ENCODE assay signal across 24 cellular contexts in the genomic region with DNA sequence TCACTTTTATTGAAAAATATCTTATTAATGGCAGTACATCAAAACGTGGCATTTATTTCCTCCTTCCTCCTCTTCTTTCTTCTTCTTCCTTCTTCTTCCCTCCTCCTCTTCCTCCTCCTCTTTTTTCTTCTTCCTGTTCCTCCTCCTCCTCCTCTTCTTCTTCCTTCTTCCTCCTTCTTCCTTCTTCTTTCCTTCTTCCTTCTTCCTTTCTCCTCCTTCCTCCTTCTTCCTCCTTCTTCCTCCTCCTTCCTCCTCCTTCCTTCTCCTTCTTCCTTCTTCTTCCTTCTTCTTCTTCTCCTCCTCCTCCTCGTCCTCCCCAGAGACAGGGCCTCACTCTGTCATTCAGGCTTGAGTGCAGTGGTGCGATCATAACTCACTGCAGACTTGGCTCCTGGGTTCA.
"Had no signal": no experiment of that assay in that cellular context is flagged by ENCODE, and none has a peak within 500 bp of the region (broad histone marks: within the 10 kb centered on the region; RNA-seq: fewer than 3 reads in every experiment).

No MANE protein-coding gene starts in this region.

- H3K4me3 Mint-ChIP-seq: activated CD8-positive, alpha-beta memory T cell treated with anti-CD3 and anti-CD28 coated beads, Interleukin-2, amount 10 ng/mL, durations not matched to agents 7 days and 5 days; activated CD8-positive, alpha-beta T cell treated with anti-CD3 and anti-CD28 coated beads, Interleukin-2, amount 10 ng/mL, durations not matched to agents 7 days and 5 days; activated naive CD4-positive, alpha-beta T cell treated with anti-CD3 and anti-CD28 coated beads for 36 hours; activated naive CD8-positive, alpha-beta T cell treated with anti-CD3 and anti-CD28 coated beads for 36 hours; memory B cell; naive thymus-derived CD8-positive, alpha-beta T cell had no signal

- H3K27ac Mint-ChIP-seq: activated CD8-positive, alpha-beta memory T cell treated with anti-CD3 and anti-CD28 coated beads, Interleukin-2, amount 10 ng/mL, durations not matched to agents 7 days and 5 days; activated CD8-positive, alpha-beta T cell treated with anti-CD3 and anti-CD28 coated beads, Interleukin-2, amount 10 ng/mL, durations not matched to agents 7 days and 5 days; activated naive CD4-positive, alpha-beta T cell treated with anti-CD3 and anti-CD28 coated beads for 36 hours; activated naive CD8-positive, alpha-beta T cell treated with anti-CD3 and anti-CD28 coated beads for 36 hours; memory B cell had no signal

- H3K36me3 Mint-ChIP-seq: activated CD8-positive, alpha-beta memory T cell treated with anti-CD3 and anti-CD28 coated beads, Interleukin-2, amount 10 ng/mL, durations not matched to agents 7 days and 5 days; memory B cell; naive thymus-derived CD8-positive, alpha-beta T cell had no signal

- H3K27me3 Mint-ChIP-seq: memory B cell, progenitor cell of endocrine pancreas had no signal

- ATAC-seq: activated CD8-positive, alpha-beta memory T cell treated with anti-CD3 and anti-CD28 coated beads, Interleukin-2, amount 10 ng/mL, durations not matched to agents 7 days and 5 days; activated CD8-positive, alpha-beta T cell treated with anti-CD3 and anti-CD28 coated beads, Interleukin-2, amount 10 ng/mL, durations not matched to agents 7 days and 5 days; gastrocnemius medialis; left cardiac atrium; naive thymus-derived CD8-positive, alpha-beta T cell; right lobe of liver had no signal

- H3K4me1 ChIP-seq: suprapubic skin had no signal

- H3K27me3 ChIP-seq: dorsolateral prefrontal cortex, gastrocnemius medialis, ovary, right lobe of liver, suprapubic skin, transverse colon had no signal

- H3K4me3 ChIP-seq: dorsolateral prefrontal cortex, gastrocnemius medialis, ovary, right lobe of liver, suprapubic skin, transverse colon had no signal

- H3K27ac ChIP-seq: dorsolateral prefrontal cortex, gastrocnemius medialis, ovary, right lobe of liver, suprapubic skin, transverse colon had no signal

- H3K9me3 ChIP-seq: gastrocnemius medialis, ovary, right lobe of liver, suprapubic skin, transverse colon had no signal

- H3K36me3 ChIP-seq: gastrocnemius medialis, ovary, right lobe of liver, suprapubic skin, transverse colon had no signal

- DNase-seq: activated CD4-positive, alpha-beta T cell treated with anti-CD3 and anti-CD28 coated beads, Interleukin-2, amount 50 U/mL, for 1 hour; activated CD4-positive, CD25-positive, alpha-beta regulatory T cell treated with anti-CD3 and anti-CD28 coated beads, Interleukin-2, amount 50 U/mL, for 72 hours; activated CD8-positive, alpha-beta memory T cell treated with anti-CD3 and anti-CD28 coated beads, Interleukin-2, amount 10 ng/mL, durations not matched to agents 7 days and 5 days; activated CD8-positive, alpha-beta T cell treated with anti-CD3 and anti-CD28 coated beads, Interleukin-2, amount 10 ng/mL, durations not matched to agents 7 days and 5 days; activated effector memory CD4-positive, alpha-beta T cell treated with anti-CD3 and anti-CD28 coated beads, Interleukin-2, amount 50 U/mL, for 16 hours; activated naive CD4-positive, alpha-beta T cell treated with anti-CD3 and anti-CD28 coated beads for 36 hours; activated naive CD8-positive, alpha-beta T cell treated with anti-CD3 and anti-CD28 coated beads for 36 hours; activated T-cell treated with anti-CD3 and anti-CD28 coated beads for 4 hours; central memory CD4-positive, alpha-beta T cell; dorsolateral prefrontal cortex; effector memory CD4-positive, alpha-beta T cell; gastrocnemius medialis; glutamatergic neuron; hippocampal formation; left cardiac atrium; naive thymus-derived CD8-positive, alpha-beta T cell; ovary; right lobe of liver; stimulated activated CD4-positive, alpha-beta T cell treated with anti-CD3 and anti-CD28 coated beads, Interleukin-2, amount 100 ng/mL, for 48 hours; T-helper 2 cell; transverse colon had no signal

- H3K4me1 Mint-ChIP-seq: memory B cell had no signal
